1 cellular context compared by ENCODE assay signal in genomic region chr6:31639449-31639861, GRCh38.
TF ChIP-seq lines count a peak whose summit lies in the region.

No MANE protein-coding gene starts in this region.

TF ChIP-seq in K562, 482 proteins besides CTCF, POLR2A, EP300 and RAD21:
- TF ChIP-seq OTX1 (CRISPR knock-in tag; IDR thresholded peaks at IDR 0.05) (no peak), RBFOX2 (IDR thresholded peaks at IDR 0.05; ENCODE audit: low read depth, low read length) (peak; percentile 59), RNF2 (IDR thresholded peaks at IDR 0.05) (no peak), POLR2G (IDR thresholded peaks at IDR 0.05; ENCODE audit: low read depth, low read length) (peak; percentile 81), NEUROD1 (IDR thresholded peaks at IDR 0.05; ENCODE audit: borderline replicate concordance, low read depth, low read length, partially characterized antibody) (no peak), RBM22 (IDR thresholded peaks at IDR 0.05; ENCODE audit: low read depth, low read length, poor library complexity, severe bottlenecking) (peak; percentile 87), SMARCB1 (IDR thresholded peaks at IDR 0.05; ENCODE audit: insufficient read length, low read depth) (no peak), L3MBTL2 (IDR thresholded peaks at IDR 0.05) (no peak)
